In the genomic region with DNA sequence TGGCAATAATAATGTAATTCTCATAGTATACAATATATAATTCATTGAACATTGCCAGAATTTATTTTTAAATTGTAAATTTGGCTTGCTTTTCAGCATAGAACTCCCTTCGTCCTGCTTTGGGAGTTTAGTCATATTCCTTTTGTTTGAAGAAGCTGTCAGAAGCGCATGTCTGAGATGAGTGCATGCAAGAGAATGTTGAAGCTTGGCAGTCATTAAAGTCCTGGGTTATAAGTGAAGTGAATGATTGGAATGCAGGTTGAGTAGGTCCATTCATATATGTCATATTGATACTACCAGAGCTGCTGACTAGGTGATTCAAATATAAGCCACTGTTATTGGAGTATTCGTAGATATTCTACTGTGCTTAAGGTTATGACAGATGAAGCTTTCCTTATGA, we compare ENCODE assay signal across 22 cellular contexts.
"Had no signal": no experiment of that assay in that cellular context is flagged by ENCODE, and none has a peak within 500 bp of the region (broad histone marks: within the 10 kb centered on the region; RNA-seq: fewer than 3 reads in every experiment).

No MANE protein-coding gene starts in this region.

- DNase-seq: activated CD4-positive, alpha-beta T cell treated with anti-CD3 and anti-CD28 coated beads, Interleukin-2, amount 50 U/mL, for 4 hours; activated gamma-delta T cell; activated T-cell treated with anti-CD3 and anti-CD28 coated beads, Interleukin-2, amount 50 U/mL, for 72 hours; caudate nucleus; colonic mucosa; endodermal cell; erythroblast; heart right ventricle; nephron progenitor cell; ovary; psoas muscle; right cardiac atrium; small intestine; stimulated activated CD4-positive, alpha-beta T cell treated with anti-CD3 and anti-CD28 coated beads, Interleukin-15, amount 100 ng/mL, for 24 hours; stimulated activated CD4-positive, alpha-beta T cell treated with anti-CD3 and anti-CD28 coated beads, Interleukin-4, amount 100 ng/mL, for 1 hour; stomach; SW 1271; T-helper 2 cell; testis; upper lobe of left lung had no signal

- H3K27ac ChIP-seq: ascending aorta, colonic mucosa, heart right ventricle, ovary, psoas muscle, stomach, testis, upper lobe of left lung had no signal

- ATAC-seq: activated T-cell treated with anti-CD3 and anti-CD28 coated beads, Interleukin-2, amount 50 U/mL, for 72 hours; heart right ventricle; psoas muscle; right cardiac atrium had no signal

- H3K36me3 ChIP-seq: ascending aorta, colonic mucosa, heart right ventricle, ovary, stomach, upper lobe of left lung had no signal

- H3K9me3 ChIP-seq: ascending aorta, colonic mucosa, heart right ventricle, ovary, psoas muscle, stomach, testis, upper lobe of left lung had no signal

- H3K4me1 ChIP-seq: ascending aorta, colonic mucosa, psoas muscle, stomach, testis, upper lobe of left lung had no signal

- H3K27me3 ChIP-seq: ascending aorta, colonic mucosa, heart right ventricle, ovary, stomach, testis, upper lobe of left lung had no signal

- H3K4me3 ChIP-seq: ascending aorta, colonic mucosa, heart right ventricle, lung, ovary, psoas muscle, stomach, testis, upper lobe of left lung had no signal
